13 cellular contexts compared by ENCODE assay signal in the genomic region with DNA sequence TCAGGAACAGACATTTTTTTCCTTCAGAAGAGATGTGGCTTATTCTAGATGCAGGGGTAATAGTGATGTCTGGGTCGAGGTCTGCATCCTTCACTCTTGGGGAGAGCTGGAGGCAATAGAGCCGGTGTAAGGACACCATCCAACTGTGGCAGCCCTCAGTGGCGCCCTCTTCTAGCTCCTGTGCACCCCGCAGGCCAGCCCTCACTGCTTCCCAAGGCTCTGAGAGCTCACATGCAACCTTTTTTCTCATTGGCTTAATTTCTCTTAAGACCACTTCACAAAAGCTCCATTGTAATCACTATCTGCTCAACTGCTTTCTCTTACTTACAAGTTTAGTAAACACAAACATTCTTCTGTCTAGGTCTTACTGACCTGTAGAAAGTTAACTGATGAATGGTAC. TPM values are rescaled to one million over a fixed set of nuclear protein-coding genes. Genes with fewer than 3 reads are reported as not detected.
A peak's percentile ranks its signal among the peaks of the same experiment; 100 is the strongest.
DNase-seq lines count a peak whose midpoint lies in the region; ATAC-seq, FAIRE-seq and TF ChIP-seq lines count a peak whose summit lies in the region.
"Had no signal": no experiment of that assay in that cellular context is flagged by ENCODE, and none has a peak within 500 bp of the region (broad histone marks: within the 10 kb centered on the region; RNA-seq: fewer than 3 reads in every experiment).

No MANE protein-coding gene starts in this region.

- CTCF ChIA-PET in HepG2 (lab: Yijun Ruan, JAX; ENCODE audit: low intra/inter-chr PET ratio, low total read pairs), result no interaction called here
- CTCF ChIA-PET in OCI-LY7 (lab: Charles Lee; ENCODE audit: unreplicated experiment), result interaction anchor here (0.5 to 0.7 kb wide), 2 partner anchors 38 to 83 kb away, joined by 3 read pairs; no protein-coding TSS in a partner anchor

- H3K4me2 ChIP-seq in HepG2 (ENCODE audit: low read depth, low read length) (no peak overlapping the region), OCI-LY7 (ENCODE audit: low read length) (no peak overlapping the region)

- no peak for TF ChIP-seq RAD21 in HepG2 (CRISPR knock-in tag; IDR thresholded peaks at IDR 0.05)

- no peak overlapping the region for H2AFZ ChIP-seq in HepG2 (ENCODE audit: low read length)
- peak overlapping the region; percentile 49; the same call in 1 of the 2 replicates for H2AFZ ChIP-seq in OCI-LY7 (ENCODE audit: low read length)

- TF ChIP-seq POLR2A in HepG2 (IDR thresholded peaks at IDR 0.05; ENCODE audit: insufficient read depth in 1 of 2, low read depth in 2 of 2, low read length in 2 of 2), result no peak
- TF ChIP-seq POLR2A in right lobe of liver (IDR thresholded peaks at IDR 0.05), result no peak
- TF ChIP-seq POLR2A in erythroblast (IDR thresholded peaks at IDR 0.05; ENCODE audit: low read length), result no peak

- no peak for FAIRE-seq in HepG2 (lab: Jason Lieb, UNC)

- H3K9me3 ChIP-seq in HepG2 (ENCODE audit: low read length) (no peaks in the 10 kb centered on the region), right lobe of liver (no peaks in the 10 kb centered on the region), OCI-LY7 (ENCODE audit: low read length) (no peaks in the 10 kb centered on the region)
- H3K9me3 ChIP-seq: esophagus squamous epithelium, left ventricle myocardium inferior had no signal

- H3K4me1 ChIP-seq in HepG2 (ENCODE audit: insufficient read depth, low read length), result peaks cover 33% of the 10 kb centered on the region
- H3K4me1 ChIP-seq in right lobe of liver, result peaks cover 0 to 27% (median 10%) of the 10 kb centered on the region in 4 donors
- peaks cover 12% of the 10 kb centered on the region for H3K4me1 ChIP-seq in OCI-LY7 (ENCODE audit: insufficient read depth, low read length, poor library complexity, severe bottlenecking)

- peak; percentile 20 for DNase-seq in HepG2 (ENCODE audit: low spot score)
- DNase-seq in right lobe of liver, result no peak
- peak; percentile 25 for DNase-seq in OCI-LY7 (ENCODE audit: low spot score)
- peak; percentile 46 to 48 for DNase-seq in erythroblast (lab: John Stamatoyannopoulos, UW)
- DNase-seq in HPDE6-E6E7 (ENCODE audit: extremely low spot score), result no peak
- DNase-seq in stimulated activated CD4-positive, alpha-beta T cell treated with anti-CD3 and anti-CD28 coated beads, Interleukin-2, amount 100 ng/mL, for 24 hours, result no peak
- DNase-seq in HuH-7 (ENCODE audit: low spot score), result no peak
- DNase-seq: activated CD4-positive, alpha-beta T cell treated with anti-CD3 and anti-CD28 coated beads for 4 hours; esophagus squamous epithelium; left ventricle myocardium inferior; NCI-H1105 treated with DMSO at 0.1 percent for 48 hours had no signal

- no peak overlapping the region for H3K9ac ChIP-seq in HepG2 (ENCODE audit: insufficient read depth, low read depth, low read length)

- BruUV-seq in HepG2 (replicated peaks; lab: Mats Ljungman, UMichigan), result no TSS peak
- no TSS peak for BruUV-seq in OCI-LY7 (replicated peaks; lab: Mats Ljungman, UMichigan)

- 0 out of 2 replicates have a peak, but pooled peaks have one; percentile 25 for TF ChIP-seq CTCF in HepG2 (CRISPR knock-in tag; IDR thresholded peaks at IDR 0.05)
- TF ChIP-seq CTCF in right lobe of liver (IDR thresholded peaks at IDR 0.05), result no peak
- peak; percentile 65 for TF ChIP-seq CTCF in OCI-LY7 (conservative IDR thresholded peaks at IDR 0.05; ENCODE audit: low read length)

- H3K27ac ChIP-seq in HepG2 (ENCODE audit: extremely low read length, insufficient read depth, low read length) (no peak overlapping the region), right lobe of liver (no peak overlapping the region), OCI-LY7 (ENCODE audit: low read depth, low read length, poor library complexity, severe bottlenecking) (no peak overlapping the region)
- H3K27ac ChIP-seq: esophagus squamous epithelium, left ventricle myocardium inferior had no signal

- H3K79me2 ChIP-seq in HepG2 (ENCODE audit: insufficient read depth, low read length) (peaks cover 4% of the 10 kb centered on the region), OCI-LY7 (ENCODE audit: insufficient read depth, low read depth, low read length) (peaks cover 8% of the 10 kb centered on the region; the same call in 1 of the 2 replicates)

- TF ChIP-seq EP300 in HepG2 (IDR thresholded peaks at IDR 0.05; ENCODE audit: low read depth in 2 of 2, low read length in 2 of 2) (no peak), HepG2 (CRISPR knock-in tag; IDR thresholded peaks at IDR 0.05; ENCODE audit: borderline replicate concordance) (no peak)

- H4K20me1 ChIP-seq in HepG2 (ENCODE audit: insufficient read depth, low read length) (no peaks in the 10 kb centered on the region), OCI-LY7 (ENCODE audit: insufficient read depth, low read length) (no peaks in the 10 kb centered on the region)

- 0% methylated on average over 4 of the region's 4 CpGs for whole genome bisulfite sequencing in HepG2 (ENCODE audit: low lambda C conversion rate)
- WGBS in right lobe of liver (ENCODE audit: insufficient coverage, low coverage, low lambda C conversion rate, missing lambda C conversion rate), result 44% methylated on average over 4 of the region's 4 CpGs

- no peaks in the 10 kb centered on the region for H3K36me3 ChIP-seq in HepG2 (replicated peaks in 1 of 2; ENCODE audit: control insufficient read depth in 1 of 2, insufficient read depth in 2 of 2, low read length in 2 of 2)
- no peaks in the 10 kb centered on the region for H3K36me3 ChIP-seq in right lobe of liver
- H3K36me3 ChIP-seq in OCI-LY7 (ENCODE audit: insufficient read depth, low read length), result no peaks in the 10 kb centered on the region
- H3K36me3 ChIP-seq: esophagus squamous epithelium, left ventricle myocardium inferior had no signal

- POLR2A ChIA-PET in HepG2 (lab: Yijun Ruan, JAX), result no interaction called here
- POLR2A ChIA-PET in OCI-LY7 (lab: Charles Lee), result interaction anchor here (0.8 to 1.8 kb wide), 6 partner anchors 9 to 1105 kb away, joined by 3 to 5 read pairs (median 5); no protein-coding TSS in a partner anchor

- no peaks in the 10 kb centered on the region for H3K9me2 ChIP-seq in OCI-LY7 (ENCODE audit: insufficient read depth, low read length)

- H3K4me3 ChIP-seq in HepG2 (replicated peaks in 1 of 3; ENCODE audit: insufficient read depth in 1 of 3, low read depth in 2 of 3, low read length in 3 of 3), result no peak overlapping the region
- no peak overlapping the region for H3K4me3 ChIP-seq in right lobe of liver
- H3K4me3 ChIP-seq in OCI-LY7 (ENCODE audit: low read depth, low read length, poor library complexity, severe bottlenecking), result no peak overlapping the region
- H3K4me3 ChIP-seq: esophagus squamous epithelium, left ventricle myocardium inferior had no signal

- ATAC-seq in HepG2 (0 out of 3 replicates have a peak, but pooled peaks have one; percentile 20), right lobe of liver (no peak), GM19455 (IDR thresholded peaks at IDR 0.05; ENCODE audit: unreplicated experiment) (no peak)
- ATAC-seq: CD8-positive, alpha-beta T cell had no signal

- intact Hi-C loops in HepG2 (cut with micrococcal nuclease; ENCODE audit: unreplicated experiment), result no loop called here
- intact Hi-C loops in right lobe of liver (cut with DNase I), result no loop called here
- intact Hi-C loops in OCI-LY7 (cut with micrococcal nuclease; ENCODE audit: unreplicated experiment), result no loop called here

- H3K27me3 ChIP-seq in HepG2 (ENCODE audit: control insufficient read depth in 1 of 2, insufficient read depth in 2 of 2, low read length in 2 of 2) (no peaks in the 10 kb centered on the region; a peak in 1 of 5 replicates), right lobe of liver (no peaks in the 10 kb centered on the region)
- H3K27me3 ChIP-seq: esophagus squamous epithelium had no signal

- in situ Hi-C loops in HepG2 (cut with HindIII; ENCODE audit: extremely low pct_ligation_motif_present, low pct_unique_long_range_greater_than_20kb), result no loop called here

TF ChIP-seq in HepG2, 621 proteins besides CTCF, POLR2A, EP300 and RAD21:
- no peak for TF ChIP-seq TGIF2 (CRISPR knock-in tag; IDR thresholded peaks at IDR 0.05)
- TF ChIP-seq REXO4 (CRISPR knock-in tag; IDR thresholded peaks at IDR 0.05; ENCODE audit: borderline replicate concordance), result no peak
- no peak for TF ChIP-seq MTF1 (CRISPR knock-in tag; IDR thresholded peaks at IDR 0.05)
- no peak for TF ChIP-seq ZFY (CRISPR knock-in tag; IDR thresholded peaks at IDR 0.05)

RNA-seq across cellular contexts. Expression of gene VPS8, which starts 3.9 kb away (rescaled TPM):
- 32.6 and 35.1 TPM in 2 replicates for total RNA-seq in HepG2 (2016; rRNA removed; fragmentation: Illumina TruSeq; extraction: Trizol)
- 21.2 and 26.3 TPM in 2 replicates for total RNA-seq in HepG2 (2016; cell fraction: cytosol; rRNA removed; fragmentation: Illumina TruSeq; extraction: Trizol; ENCODE audit: low read depth)
- 34.3 and 35.4 TPM in 2 replicates for total RNA-seq in HepG2 (2016; cell fraction: insoluble cytoplasmic fraction; rRNA removed; fragmentation: Illumina TruSeq; extraction: Trizol)
- total RNA-seq in HepG2 (2016; cell fraction: membrane; rRNA removed; fragmentation: Illumina TruSeq; extraction: Trizol), result 18.6 and 21.1 TPM in 2 replicates
- 91.6 and 95.2 TPM in 2 replicates for total RNA-seq in HepG2 (2016; cell fraction: nucleus; rRNA removed; fragmentation: Illumina TruSeq; extraction: Trizol)
- polyA plus RNA-seq in HepG2 (2011; rRNA removed), result 14.2 and 16.4 TPM in 2 replicates
- polyA plus RNA-seq in HepG2 (2011; cell fraction: cytosol; rRNA removed), result 4.5 and 7.5 TPM in 2 replicates
- 45.8 and 48.3 TPM in 2 replicates for polyA plus RNA-seq in HepG2 (2011; cell fraction: nucleus; rRNA removed)
- polyA plus RNA-seq in HepG2 (2012), result 12.4 and 13.2 TPM in 2 replicates
- polyA plus RNA-seq in HepG2 (2016; cell fraction: cytosol; fragmentation: Illumina TruSeq; extraction: Trizol; ENCODE audit: low read depth), result 4.6 and 5.5 TPM in 2 replicates
- 15.5 and 17.1 TPM in 2 replicates for polyA plus RNA-seq in HepG2 (2016; cell fraction: insoluble cytoplasmic fraction; fragmentation: Illumina TruSeq; extraction: Trizol; ENCODE audit: low read depth)
- 4.7 and 5.3 TPM in 2 replicates for polyA plus RNA-seq in HepG2 (2016; cell fraction: membrane; fragmentation: Illumina TruSeq; extraction: Trizol; ENCODE audit: low read depth)
- 52.8 and 56.9 TPM in 2 replicates for polyA plus RNA-seq in HepG2 (2016; cell fraction: nucleus; fragmentation: Illumina TruSeq; extraction: Trizol; ENCODE audit: insufficient read depth, low read depth)
- 30.8 and 54.1 TPM in 2 replicates for polyA minus RNA-seq in HepG2 (2011; rRNA and poly(A)+ RNA removed; ENCODE audit: low replicate concordance)
- polyA minus RNA-seq in HepG2 (2011; cell fraction: cytosol; rRNA and poly(A)+ RNA removed), result 12.9 and 20.4 TPM in 2 replicates
- polyA minus RNA-seq in HepG2 (2011; cell fraction: nucleus; rRNA and poly(A)+ RNA removed), result 182 and 228 TPM in 2 replicates
- 10 to 100 TPM; 20.4 to 24.5 (median 21.3) TPM for total RNA-seq in right lobe of liver
- total RNA-seq in OCI-LY7 (2014; rRNA removed; shearing (Covaris generic)), result 33.5 and 38.6 TPM in 2 replicates
- total RNA-seq in OCI-LY7 (2022), result 44.9 and 45.9 TPM in 2 replicates

Comparison
In these comparisons a context has a peak if more than half of its experiments do, and no peak if none do; other contexts are left out.
1. DNase-seq: peak in HepG2 (single experiment), OCI-LY7 (single experiment) and erythroblast (2 of 2); none in right lobe of liver (0 of 3), HPDE6-E6E7 (single experiment), stimulated activated CD4-positive, alpha-beta T cell treated with anti-CD3 and anti-CD28 coated beads, Interleukin-2, amount 100 ng/mL, for 24 hours (0 of 2) and HuH-7 (single experiment).
2. CTCF ChIP-seq: peak in HepG2 (single experiment) and OCI-LY7 (single experiment); none in right lobe of liver (0 of 4).